In the genomic region with DNA sequence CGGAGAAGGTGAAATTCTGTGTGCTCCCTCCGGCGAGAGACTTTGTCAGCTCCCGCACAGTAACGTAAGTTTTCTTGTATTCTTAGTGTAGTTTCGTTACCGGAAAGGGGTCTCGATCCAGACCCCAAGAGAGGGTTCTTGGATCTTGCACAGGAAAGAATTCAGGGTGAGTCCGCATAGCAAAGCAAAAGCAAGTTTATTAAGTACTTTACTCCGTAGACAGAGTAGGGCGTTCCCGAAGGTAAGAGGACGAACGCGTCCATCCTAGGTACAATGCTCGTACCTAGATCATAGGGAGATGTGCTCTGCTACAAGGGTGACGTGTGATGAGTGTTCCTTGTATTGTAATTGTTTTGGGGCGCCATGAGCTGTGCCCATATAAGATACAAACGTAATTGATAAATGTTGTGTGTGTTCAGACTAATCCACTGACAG, we compare ENCODE assay signal across 8 cellular contexts. TPM values are rescaled to one million over a fixed set of nuclear protein-coding genes. Genes with fewer than 3 reads are reported as not detected.
A peak's percentile ranks its signal among the peaks of the same experiment; 100 is the strongest.
DNase-seq lines count a peak whose midpoint lies in the region; ATAC-seq, FAIRE-seq and TF ChIP-seq lines count a peak whose summit lies in the region.

No MANE protein-coding gene starts in this region.

- peaks cover 5% of the 10 kb centered on the region for H3K9me3 Mint-ChIP-seq in mesothelial cell of epicardium

- in situ Hi-C loops in G401 (cut with HindIII; ENCODE audit: low sequenced_read_pairs): no loop called here

- H3K4me3 ChIP-seq in KMS-11 (IDR thresholded peaks at IDR 0.05; ENCODE audit: insufficient read depth, low read depth, low read length): no peak overlapping the region
- peak overlapping the region; percentile 99 for H3K4me3 ChIP-seq in bronchial epithelial cell (ENCODE audit: low read depth, low read length)

- peak overlapping the region; percentile 99 for H3K4me3 Mint-ChIP-seq in mesothelial cell of epicardium

- peak overlapping the region; percentile 98 for H3K4me2 ChIP-seq in KMS-11

- peaks cover 31% of the 10 kb centered on the region for H3K4me1 ChIP-seq in KMS-11 (ENCODE audit: low read depth, poor library complexity, severe bottlenecking)

- DNase-seq in ELR (ENCODE audit: low read depth): peak; percentile 55
- no peak for DNase-seq in bronchial epithelial cell (ENCODE audit: low read depth)
- DNase-seq in mesothelial cell of epicardium (ENCODE audit: low spot score in 2 of 2, unreplicated experiment in 2 of 2): no peak
- no peak for DNase-seq in hypothalamus (lab: John Stamatoyannopoulos, UW)
- DNase-seq in G401 (ENCODE audit: low spot score): no peak
- DNase-seq in NCI-H1930 (lab: John Stamatoyannopoulos, UW): no peak

- peak; percentile 32 for ATAC-seq in GM21526 (IDR thresholded peaks at IDR 0.05; ENCODE audit: low FRiP score, unreplicated experiment)

- peaks cover 41% of the 10 kb centered on the region for H3K4me1 Mint-ChIP-seq in mesothelial cell of epicardium

- H3K27me3 Mint-ChIP-seq in mesothelial cell of epicardium (ENCODE audit: low read depth): no peaks in the 10 kb centered on the region

- H3K36me3 ChIP-seq in KMS-11 (ENCODE audit: insufficient read depth): peaks cover 8% of the 10 kb centered on the region; the same call in 1 of the 2 replicates
- H3K36me3 ChIP-seq in bronchial epithelial cell (ENCODE audit: control insufficient read depth, insufficient read depth, low read length): peaks cover 12% of the 10 kb centered on the region

- no peaks in the 10 kb centered on the region for H3K27me3 ChIP-seq in KMS-11 (ENCODE audit: insufficient read depth, low read depth)
- no peaks in the 10 kb centered on the region for H3K27me3 ChIP-seq in bronchial epithelial cell (ENCODE audit: control insufficient read depth, insufficient read depth, low read length)

- H3K27ac ChIP-seq in KMS-11: peak overlapping the region; percentile 95

- peaks cover 16% of the 10 kb centered on the region for H3K36me3 Mint-ChIP-seq in mesothelial cell of epicardium

- peak overlapping the region; percentile 99 for H3K27ac Mint-ChIP-seq in mesothelial cell of epicardium

- peaks cover 56% of the 10 kb centered on the region for H3K79me2 ChIP-seq in KMS-11 (ENCODE audit: insufficient read depth, low read depth)

- H3K9ac ChIP-seq in KMS-11: peak overlapping the region; percentile 91

- FAIRE-seq in bronchial epithelial cell (lab: Jason Lieb, UNC): no peak

- H4K20me1 ChIP-seq in KMS-11 (ENCODE audit: insufficient read depth): no peaks in the 10 kb centered on the region; the same call in 1 of the 2 replicates

- TF ChIP-seq CTCF in KMS-11 (conservative IDR thresholded peaks at IDR 0.05; ENCODE audit: low read depth, low read length) (no peak), bronchial epithelial cell (IDR thresholded peaks at IDR 0.05; ENCODE audit: insufficient read depth, low read length, severe bottlenecking) (no peak), mesothelial cell of epicardium (IDR thresholded peaks at IDR 0.05; ENCODE audit: unreplicated experiment) (no peak)

- H2AFZ ChIP-seq in KMS-11 (ENCODE audit: low read depth): peak overlapping the region; percentile 87

RNA-seq across cellular contexts. Expression of a gene that starts 0.3 kb away (rescaled TPM):
- total RNA-seq in bronchial epithelial cell: 8.7 and 13.1 TPM in 2 replicates
- 31.3 to 33.9 TPM (median 33.1 TPM) in 3 replicates for total RNA-seq in mesothelial cell of epicardium
- 7.9 and 20.6 TPM in 2 replicates for total RNA-seq in G401 (2014; rRNA removed; shearing (Covaris generic))

RNA-seq across cellular contexts. Expression of a gene that starts 0.4 kb away (rescaled TPM):
- 62.2 and 65.8 TPM in 2 replicates for total RNA-seq in bronchial epithelial cell
- 151 to 159 TPM (median 157 TPM) in 3 replicates for total RNA-seq in mesothelial cell of epicardium
- total RNA-seq in G401 (2014; rRNA removed; shearing (Covaris generic)): 98.8 and 145 TPM in 2 replicates

RNA-seq across cellular contexts. Expression of a gene that starts 29.1 kb away (rescaled TPM):
- total RNA-seq in bronchial epithelial cell (15.2 and 20.5 TPM in 2 replicates), mesothelial cell of epicardium (6.1 to 9.4 TPM (median 8.0 TPM) in 3 replicates)
- not detected in 2 replicates for total RNA-seq in G401 (2014; rRNA removed; shearing (Covaris generic))

RNA-seq across cellular contexts. Expression of a gene that starts 48.0 kb away (rescaled TPM):
- total RNA-seq in bronchial epithelial cell (44.5 and 124 TPM in 2 replicates), mesothelial cell of epicardium (28.5 to 36.2 TPM (median 35.8 TPM) in 3 replicates)
- 92.3 and 158 TPM in 2 replicates for total RNA-seq in G401 (2014; rRNA removed; shearing (Covaris generic))

RNA-seq across cellular contexts. Expression of a gene that starts 55.3 kb away (rescaled TPM):
- 1.3 and 2.6 TPM in 2 replicates for total RNA-seq in bronchial epithelial cell
- total RNA-seq in mesothelial cell of epicardium: 6.0 to 6.6 TPM (median 6.6 TPM) in 3 replicates
- 1.5 and 3.3 TPM in 2 replicates for total RNA-seq in G401 (2014; rRNA removed; shearing (Covaris generic))
